3 cellular contexts compared by ENCODE assay signal in genomic region chr7:108323305-108323832, GRCh38.
TF ChIP-seq lines count a peak whose summit lies in the region.

No MANE protein-coding gene starts in this region.

TF ChIP-seq in SK-N-SH treated with all-trans-retinoic acid at 6 μM for 48 hours, 23 proteins besides CTCF, POLR2A, EP300 and RAD21 (continued from another document and continues in another):
- TF ChIP-seq, protein P1, sequence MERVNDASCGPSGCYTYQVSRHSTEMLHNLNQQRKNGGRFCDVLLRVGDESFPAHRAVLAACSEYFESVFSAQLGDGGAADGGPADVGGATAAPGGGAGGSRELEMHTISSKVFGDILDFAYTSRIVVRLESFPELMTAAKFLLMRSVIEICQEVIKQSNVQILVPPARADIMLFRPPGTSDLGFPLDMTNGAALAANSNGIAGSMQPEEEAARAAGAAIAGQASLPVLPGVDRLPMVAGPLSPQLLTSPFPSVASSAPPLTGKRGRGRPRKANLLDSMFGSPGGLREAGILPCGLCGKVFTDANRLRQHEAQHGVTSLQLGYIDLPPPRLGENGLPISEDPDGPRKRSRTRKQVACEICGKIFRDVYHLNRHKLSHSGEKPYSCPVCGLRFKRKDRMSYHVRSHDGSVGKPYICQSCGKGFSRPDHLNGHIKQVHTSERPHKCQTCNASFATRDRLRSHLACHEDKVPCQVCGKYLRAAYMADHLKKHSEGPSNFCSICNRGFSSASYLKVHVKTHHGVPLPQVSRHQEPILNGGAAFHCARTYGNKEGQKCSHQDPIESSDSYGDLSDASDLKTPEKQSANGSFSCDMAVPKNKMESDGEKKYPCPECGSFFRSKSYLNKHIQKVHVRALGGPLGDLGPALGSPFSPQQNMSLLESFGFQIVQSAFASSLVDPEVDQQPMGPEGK (CRISPR knock-in tag; IDR thresholded peaks at IDR 0.05; ENCODE audit: borderline replicate concordance) = no peak
- TF ChIP-seq, protein P2, sequence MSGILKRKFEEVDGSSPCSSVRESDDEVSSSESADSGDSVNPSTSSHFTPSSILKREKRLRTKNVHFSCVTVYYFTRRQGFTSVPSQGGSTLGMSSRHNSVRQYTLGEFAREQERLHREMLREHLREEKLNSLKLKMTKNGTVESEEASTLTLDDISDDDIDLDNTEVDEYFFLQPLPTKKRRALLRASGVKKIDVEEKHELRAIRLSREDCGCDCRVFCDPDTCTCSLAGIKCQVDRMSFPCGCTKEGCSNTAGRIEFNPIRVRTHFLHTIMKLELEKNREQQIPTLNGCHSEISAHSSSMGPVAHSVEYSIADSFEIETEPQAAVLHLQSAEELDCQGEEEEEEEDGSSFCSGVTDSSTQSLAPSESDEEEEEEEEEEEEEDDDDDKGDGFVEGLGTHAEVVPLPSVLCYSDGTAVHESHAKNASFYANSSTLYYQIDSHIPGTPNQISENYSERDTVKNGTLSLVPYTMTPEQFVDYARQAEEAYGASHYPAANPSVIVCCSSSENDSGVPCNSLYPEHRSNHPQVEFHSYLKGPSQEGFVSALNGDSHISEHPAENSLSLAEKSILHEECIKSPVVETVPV (CRISPR knock-in tag; IDR thresholded peaks at IDR 0.05) = no peak
- TF ChIP-seq CREB5 (CRISPR knock-in tag; IDR thresholded peaks at IDR 0.05; ENCODE audit: low read depth) (no peak), ZNF8 (CRISPR knock-in tag; IDR thresholded peaks at IDR 0.05) (no peak), TSHZ2 (CRISPR knock-in tag; IDR thresholded peaks at IDR 0.05) (no peak), ARNTL (CRISPR knock-in tag; IDR thresholded peaks at IDR 0.05; ENCODE audit: borderline replicate concordance, low read depth) (no peak), SNAI2 (CRISPR knock-in tag; IDR thresholded peaks at IDR 0.05) (no peak)

TF ChIP-seq in SK-N-SH, 30 proteins besides CTCF, POLR2A, EP300 and RAD21 (continued from another document):
- TF ChIP-seq USF1 (IDR thresholded peaks at IDR 0.05; ENCODE audit: borderline replicate concordance, low read depth) (no peak), CHD2 (IDR thresholded peaks at IDR 0.05; ENCODE audit: low read length, partially characterized antibody) (no peak), TAF1 (IDR thresholded peaks at IDR 0.05; ENCODE audit: borderline replicate concordance, low read depth, low read length) (no peak), PBX3 (IDR thresholded peaks at IDR 0.05) (no peak), EZH2phosphoT487 (IDR thresholded peaks at IDR 0.05; ENCODE audit: borderline replicate concordance, low read depth) (no peak), NRF1 (IDR thresholded peaks at IDR 0.05; ENCODE audit: low read depth, low read length) (no peak), TCF12 (IDR thresholded peaks at IDR 0.05) (no peak), MEF2A (IDR thresholded peaks at IDR 0.05; ENCODE audit: borderline replicate concordance, low read depth) (no peak), POLR2AphosphoS5 (IDR thresholded peaks at IDR 0.05; ENCODE audit: low read depth, low read length) (no peak), GABPA (IDR thresholded peaks at IDR 0.05; ENCODE audit: low read depth) (no peak), FOXJ3 (CRISPR knock-in tag; IDR thresholded peaks at IDR 0.05) (no peak), SIN3A (IDR thresholded peaks at IDR 0.05; ENCODE audit: borderline replicate concordance, low read depth, low read length) (no peak), RCOR1 (IDR thresholded peaks at IDR 0.05; ENCODE audit: low read length) (no peak)
- TF ChIP-seq, protein P3, sequence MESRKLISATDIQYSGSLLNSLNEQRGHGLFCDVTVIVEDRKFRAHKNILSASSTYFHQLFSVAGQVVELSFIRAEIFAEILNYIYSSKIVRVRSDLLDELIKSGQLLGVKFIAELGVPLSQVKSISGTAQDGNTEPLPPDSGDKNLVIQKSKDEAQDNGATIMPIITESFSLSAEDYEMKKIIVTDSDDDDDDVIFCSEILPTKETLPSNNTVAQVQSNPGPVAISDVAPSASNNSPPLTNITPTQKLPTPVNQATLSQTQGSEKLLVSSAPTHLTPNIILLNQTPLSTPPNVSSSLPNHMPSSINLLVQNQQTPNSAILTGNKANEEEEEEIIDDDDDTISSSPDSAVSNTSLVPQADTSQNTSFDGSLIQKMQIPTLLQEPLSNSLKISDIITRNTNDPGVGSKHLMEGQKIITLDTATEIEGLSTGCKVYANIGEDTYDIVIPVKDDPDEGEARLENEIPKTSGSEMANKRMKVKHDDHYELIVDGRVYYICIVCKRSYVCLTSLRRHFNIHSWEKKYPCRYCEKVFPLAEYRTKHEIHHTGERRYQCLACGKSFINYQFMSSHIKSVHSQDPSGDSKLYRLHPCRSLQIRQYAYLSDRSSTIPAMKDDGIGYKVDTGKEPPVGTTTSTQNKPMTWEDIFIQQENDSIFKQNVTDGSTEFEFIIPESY (IDR thresholded peaks at IDR 0.05; ENCODE audit: borderline replicate concordance, low read depth) = no peak
- TF ChIP-seq, protein P4, sequence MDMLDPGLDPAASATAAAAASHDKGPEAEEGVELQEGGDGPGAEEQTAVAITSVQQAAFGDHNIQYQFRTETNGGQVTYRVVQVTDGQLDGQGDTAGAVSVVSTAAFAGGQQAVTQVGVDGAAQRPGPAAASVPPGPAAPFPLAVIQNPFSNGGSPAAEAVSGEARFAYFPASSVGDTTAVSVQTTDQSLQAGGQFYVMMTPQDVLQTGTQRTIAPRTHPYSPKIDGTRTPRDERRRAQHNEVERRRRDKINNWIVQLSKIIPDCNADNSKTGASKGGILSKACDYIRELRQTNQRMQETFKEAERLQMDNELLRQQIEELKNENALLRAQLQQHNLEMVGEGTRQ (IDR thresholded peaks at IDR 0.05; ENCODE audit: borderline replicate concordance, low read depth, low read length) = no peak

TF ChIP-seq in K562, 482 proteins besides CTCF, POLR2A, EP300 and RAD21 (continued from another document):
- TF ChIP-seq, protein P5, sequence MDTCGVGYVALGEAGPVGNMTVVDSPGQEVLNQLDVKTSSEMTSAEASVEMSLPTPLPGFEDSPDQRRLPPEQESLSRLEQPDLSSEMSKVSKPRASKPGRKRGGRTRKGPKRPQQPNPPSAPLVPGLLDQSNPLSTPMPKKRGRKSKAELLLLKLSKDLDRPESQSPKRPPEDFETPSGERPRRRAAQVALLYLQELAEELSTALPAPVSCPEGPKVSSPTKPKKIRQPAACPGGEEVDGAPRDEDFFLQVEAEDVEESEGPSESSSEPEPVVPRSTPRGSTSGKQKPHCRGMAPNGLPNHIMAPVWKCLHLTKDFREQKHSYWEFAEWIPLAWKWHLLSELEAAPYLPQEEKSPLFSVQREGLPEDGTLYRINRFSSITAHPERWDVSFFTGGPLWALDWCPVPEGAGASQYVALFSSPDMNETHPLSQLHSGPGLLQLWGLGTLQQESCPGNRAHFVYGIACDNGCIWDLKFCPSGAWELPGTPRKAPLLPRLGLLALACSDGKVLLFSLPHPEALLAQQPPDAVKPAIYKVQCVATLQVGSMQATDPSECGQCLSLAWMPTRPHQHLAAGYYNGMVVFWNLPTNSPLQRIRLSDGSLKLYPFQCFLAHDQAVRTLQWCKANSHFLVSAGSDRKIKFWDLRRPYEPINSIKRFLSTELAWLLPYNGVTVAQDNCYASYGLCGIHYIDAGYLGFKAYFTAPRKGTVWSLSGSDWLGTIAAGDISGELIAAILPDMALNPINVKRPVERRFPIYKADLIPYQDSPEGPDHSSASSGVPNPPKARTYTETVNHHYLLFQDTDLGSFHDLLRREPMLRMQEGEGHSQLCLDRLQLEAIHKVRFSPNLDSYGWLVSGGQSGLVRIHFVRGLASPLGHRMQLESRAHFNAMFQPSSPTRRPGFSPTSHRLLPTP (IDR thresholded peaks at IDR 0.05; ENCODE audit: borderline replicate concordance, extremely low read depth, insufficient read length) = no peak
- peak; percentile 70 for TF ChIP-seq CEBPB (tag; IDR thresholded peaks at IDR 0.05)
